Comparison of ENCODE assay signal across 8 cellular contexts in genomic region chr19:53903055-53903680, GRCh38. TPM values are rescaled to one million over a fixed set of nuclear protein-coding genes. Genes with fewer than 3 reads are reported as not detected.
A peak's percentile ranks its signal among the peaks of the same experiment; 100 is the strongest.
DNase-seq lines count a peak whose midpoint lies in the region; ATAC-seq and TF ChIP-seq lines count a peak whose summit lies in the region.

No MANE protein-coding gene starts in this region.

- ATAC-seq in activated CD4-positive, alpha-beta T cell treated with anti-CD3 and anti-CD28 coated beads for 36 hours, result no peak
- ATAC-seq in HG02870 (IDR thresholded peaks at IDR 0.05; ENCODE audit: unreplicated experiment), result no peak
- no peak for ATAC-seq in HG03039 (IDR thresholded peaks at IDR 0.05; ENCODE audit: unreplicated experiment)

- H3K4me1 Mint-ChIP-seq in activated CD4-positive, alpha-beta T cell treated with anti-CD3 and anti-CD28 coated beads for 36 hours, result peaks cover 16% of the 10 kb centered on the region
- peaks cover 28% of the 10 kb centered on the region for H3K4me1 Mint-ChIP-seq in neural progenitor cell

- no peak overlapping the region for H3K4me3 ChIP-seq in neural progenitor cell

- no peak overlapping the region for H3K4me3 Mint-ChIP-seq in activated CD4-positive, alpha-beta T cell treated with anti-CD3 and anti-CD28 coated beads for 36 hours
- peak overlapping the region; percentile 59 for H3K4me3 Mint-ChIP-seq in neural progenitor cell

- H3K27ac ChIP-seq in neural progenitor cell, result no peak overlapping the region

- no peak for TF ChIP-seq CTCF in neural progenitor cell (IDR thresholded peaks at IDR 0.05)

- peak; percentile 53 for DNase-seq in activated CD4-positive, alpha-beta T cell treated with anti-CD3 and anti-CD28 coated beads for 36 hours
- no peak for DNase-seq in activated CD4-positive, alpha-beta T cell treated with anti-CD3 and anti-CD28 coated beads for 1 hour
- DNase-seq in NCI-H226 (peak; percentile 26), neural progenitor cell (ENCODE audit: low spot score) (peak; percentile 92), NCI-H2107 treated with DMSO at 0.1 percent for 48 hours (lab: John Stamatoyannopoulos, UW; ENCODE audit: unreplicated experiment) (no peak)
- peak; percentile 47 for DNase-seq in central memory CD4-positive, alpha-beta T cell

- H3K9ac ChIP-seq in neural progenitor cell, result no peak overlapping the region

- peaks cover 27% of the 10 kb centered on the region for H4K20me1 ChIP-seq in neural progenitor cell (ENCODE audit: low read depth)

- no peak overlapping the region for H2AFZ ChIP-seq in neural progenitor cell (replicated peaks)

- no peaks in the 10 kb centered on the region for H3K9me3 Mint-ChIP-seq in activated CD4-positive, alpha-beta T cell treated with anti-CD3 and anti-CD28 coated beads for 36 hours (ENCODE audit: low read depth)
- no peaks in the 10 kb centered on the region for H3K9me3 Mint-ChIP-seq in neural progenitor cell

- POLR2A ChIA-PET in activated CD4-positive, alpha-beta T cell treated with anti-CD3 and anti-CD28 coated beads for 36 hours (lab: Charles Lee), result no interaction called here

- no peak overlapping the region for H3K4me2 ChIP-seq in neural progenitor cell

- peaks cover 18% of the 10 kb centered on the region for H3F3A ChIP-seq in neural progenitor cell (ENCODE audit: low read depth)

- peaks cover 61% of the 10 kb centered on the region for H3K27me3 Mint-ChIP-seq in activated CD4-positive, alpha-beta T cell treated with anti-CD3 and anti-CD28 coated beads for 36 hours
- H3K27me3 Mint-ChIP-seq in neural progenitor cell (ENCODE audit: insufficient read depth, low read depth), result peaks cover 25% of the 10 kb centered on the region

- no peaks in the 10 kb centered on the region for H3K79me2 ChIP-seq in neural progenitor cell (ENCODE audit: low read depth)

- H3K27me3 ChIP-seq in neural progenitor cell, result peaks cover 50% of the 10 kb centered on the region

- no peaks in the 10 kb centered on the region for H3K4me1 ChIP-seq in neural progenitor cell

- no peaks in the 10 kb centered on the region for H3K36me3 ChIP-seq in neural progenitor cell

- H3K27ac Mint-ChIP-seq in activated CD4-positive, alpha-beta T cell treated with anti-CD3 and anti-CD28 coated beads for 36 hours, result no peak overlapping the region
- no peak overlapping the region for H3K27ac Mint-ChIP-seq in neural progenitor cell

- no peaks in the 10 kb centered on the region for H3K9me3 ChIP-seq in neural progenitor cell (ENCODE audit: low read depth)

- H3K36me3 Mint-ChIP-seq in activated CD4-positive, alpha-beta T cell treated with anti-CD3 and anti-CD28 coated beads for 36 hours (ENCODE audit: low read depth), result no peaks in the 10 kb centered on the region
- H3K36me3 Mint-ChIP-seq in neural progenitor cell, result peaks cover 11% of the 10 kb centered on the region

- intact Hi-C loops in activated CD4-positive, alpha-beta T cell treated with anti-CD3 and anti-CD28 coated beads for 36 hours (cut with DNase I, micrococcal nuclease), result loop anchor here (1.0 to 2.0 kb wide), 2 partner anchors 24 to 25 kb away; no protein-coding TSS in a partner anchor

- CTCF ChIA-PET in activated CD4-positive, alpha-beta T cell treated with anti-CD3 and anti-CD28 coated beads for 36 hours (lab: Charles Lee), result interaction anchor here (1.0 kb wide), 1 partner anchor 9 kb away, joined by 4 read pairs; no protein-coding TSS in a partner anchor

RNA-seq across cellular contexts. Expression of gene CACNG7, which starts 5.9 kb away (rescaled TPM):
- not detected for total RNA-seq in activated CD4-positive, alpha-beta T cell treated with anti-CD3 and anti-CD28 coated beads for 36 hours
- 6.7 and 27.3 TPM in 2 replicates for total RNA-seq in neural progenitor cell (ENCODE audit: low replicate concordance)

RNA-seq across cellular contexts. Expression of gene PRKCG, which starts 21.2 kb away (rescaled TPM):
- total RNA-seq in activated CD4-positive, alpha-beta T cell treated with anti-CD3 and anti-CD28 coated beads for 36 hours, result under 1 TPM in 1 of 2 experiments, not detected in 1; 0.25 TPM
- 0.51 and 3.3 TPM in 2 replicates for total RNA-seq in neural progenitor cell (ENCODE audit: low replicate concordance)

RNA-seq across cellular contexts. Expression of gene MYADM, which starts 35.5 kb away (rescaled TPM):
- total RNA-seq in activated CD4-positive, alpha-beta T cell treated with anti-CD3 and anti-CD28 coated beads for 36 hours, result 10 to 100 TPM; 46.4 to 54.6 TPM
- total RNA-seq in neural progenitor cell (ENCODE audit: low replicate concordance), result 11.5 and 25.6 TPM in 2 replicates

RNA-seq across cellular contexts. Expression of gene CACNG8, which starts 59.6 kb away (rescaled TPM):
- total RNA-seq in activated CD4-positive, alpha-beta T cell treated with anti-CD3 and anti-CD28 coated beads for 36 hours, result not detected
- 0.02 and 0.37 TPM in 2 replicates for total RNA-seq in neural progenitor cell (ENCODE audit: low replicate concordance)

Comparison
In these comparisons a context has a peak if more than half of its experiments do, and no peak if none do; other contexts are left out.
1. DNase-seq: peak in activated CD4-positive, alpha-beta T cell treated with anti-CD3 and anti-CD28 coated beads for 36 hours (single experiment), NCI-H226 (single experiment), central memory CD4-positive, alpha-beta T cell (single experiment) and neural progenitor cell (single experiment); none in activated CD4-positive, alpha-beta T cell treated with anti-CD3 and anti-CD28 coated beads for 1 hour (single experiment) and NCI-H2107 treated with DMSO at 0.1 percent for 48 hours (single experiment).